In genomic region chr19:55068803-55069136, GRCh38 we compare ENCODE assay signal across 16 cellular contexts. TPM values are rescaled to one million over a fixed set of nuclear protein-coding genes. Genes with fewer than 3 reads are reported as not detected.
DNase-seq lines count a peak whose midpoint lies in the region; ATAC-seq and TF ChIP-seq lines count a peak whose summit lies in the region.
"Had no signal": no experiment of that assay in that cellular context is flagged by ENCODE, and none has a peak within 500 bp of the region (broad histone marks: within the 10 kb centered on the region; RNA-seq: fewer than 3 reads in every experiment).

No MANE protein-coding gene starts in this region.

- H3K9me3 Mint-ChIP-seq in osteocyte (ENCODE audit: unreplicated experiment): no peaks in the 10 kb centered on the region
- H3K9me3 Mint-ChIP-seq: activated naive CD4-positive, alpha-beta T cell treated with anti-CD3 and anti-CD28 coated beads, Interleukin-2, amount 50 U/mL, for 24 hours had no signal

- H3K27ac ChIP-seq in BLaER1 (no peak overlapping the region), PC-9 (peak overlapping the region; percentile 98), epithelial cell of prostate (peak overlapping the region; percentile 92)
- H3K27ac ChIP-seq: neutrophil, uterus had no signal

- POLR2A ChIA-PET in PC-9 (lab: Charles Lee; ENCODE audit: unreplicated experiment): interaction anchor here (0.6 to 0.9 kb wide), 3 partner anchors 12 to 479 kb away, joined by 4 to 19 read pairs (median 8); no protein-coding TSS in a partner anchor

- 0 out of 2 replicates have a peak overlapping the region, but pooled peaks have one; percentile 14 for H3K4me2 ChIP-seq in BLaER1
- H3K4me2 ChIP-seq in PC-9: peak overlapping the region; percentile 94

- H3K4me1 ChIP-seq in BLaER1 (peaks cover 12% of the 10 kb centered on the region; the same call in 1 of the 2 replicates), PC-9 (replicated peaks; ENCODE audit: insufficient read depth) (peaks cover 31% of the 10 kb centered on the region)
- H3K4me1 ChIP-seq: uterus had no signal

- no peak overlapping the region for H3K9ac ChIP-seq in BLaER1

- no peak overlapping the region for H3K4me3 ChIP-seq in BLaER1
- peak overlapping the region; percentile 63; the same call in 1 of the 2 replicates for H3K4me3 ChIP-seq in PC-9
- H3K4me3 ChIP-seq: uterus had no signal

- H3K27ac Mint-ChIP-seq in osteocyte (ENCODE audit: unreplicated experiment): no peak overlapping the region
- H3K27ac Mint-ChIP-seq: activated CD8-positive, alpha-beta memory T cell treated with anti-CD3 and anti-CD28 coated beads, Interleukin-2, amount 10 ng/mL, durations not matched to agents 7 days and 5 days; activated naive CD4-positive, alpha-beta T cell treated with anti-CD3 and anti-CD28 coated beads, Interleukin-2, amount 50 U/mL, for 24 hours had no signal

- H3K79me2 ChIP-seq in PC-9 (ENCODE audit: low read depth): no peaks in the 10 kb centered on the region

- ATAC-seq in HG02885 (IDR thresholded peaks at IDR 0.05; ENCODE audit: poor library complexity, unreplicated experiment) (no peak), HG03439 (IDR thresholded peaks at IDR 0.05; ENCODE audit: unreplicated experiment) (no peak)

- BruUV-seq in PC-9 (replicated peaks; lab: Mats Ljungman, UMichigan): no TSS peak

- no peaks in the 10 kb centered on the region for H3K9me2 ChIP-seq in PC-9 (ENCODE audit: insufficient read depth)

- intact Hi-C loops in PC-9 (cut with micrococcal nuclease; ENCODE audit: unreplicated experiment): loop anchor here (2.0 to 10.0 kb wide), 4 partner anchors 48 to 604 kb away; partner anchors contain the start of genes LENG9, PPP1R12C and ZNF628
- intact Hi-C loops in posterior cingulate gyrus (cut with DNase I): no loop called here

- H3K36me3 Mint-ChIP-seq in osteocyte (ENCODE audit: unreplicated experiment): no peaks in the 10 kb centered on the region
- H3K36me3 Mint-ChIP-seq: activated CD8-positive, alpha-beta memory T cell treated with anti-CD3 and anti-CD28 coated beads, Interleukin-2, amount 10 ng/mL, durations not matched to agents 7 days and 5 days had no signal

- H3K4me1 Mint-ChIP-seq in osteocyte (ENCODE audit: unreplicated experiment): peaks cover 10% of the 10 kb centered on the region

- H2AFZ ChIP-seq in PC-9: no peak overlapping the region

- H3K27me3 Mint-ChIP-seq in osteocyte (ENCODE audit: unreplicated experiment): peaks cover 41% of the 10 kb centered on the region

- peaks cover 41% of the 10 kb centered on the region for H3F3A ChIP-seq in PC-9 (ENCODE audit: insufficient read depth, low read depth)

- H3K27me3 ChIP-seq in BLaER1 (peaks cover 63% of the 10 kb centered on the region), PC-9 (ENCODE audit: insufficient read depth, low read depth) (no peaks in the 10 kb centered on the region)

- no peak for DNase-seq in PC-9
- DNase-seq in epithelial cell of prostate (ENCODE audit: low read depth, low spot score): no peak
- no peak for DNase-seq in osteocyte (ENCODE audit: extremely low spot score, unreplicated experiment)
- no peak for DNase-seq in posterior cingulate gyrus
- DNase-seq in T-helper 2 cell: no peak
- DNase-seq: activated CD8-positive, alpha-beta memory T cell treated with anti-CD3 and anti-CD28 coated beads, Interleukin-2, amount 10 ng/mL, durations not matched to agents 7 days and 5 days; DND-41; NCI-H1417 treated with DMSO at 0.1 percent for 48 hours; stimulated activated CD4-positive, alpha-beta T cell treated with anti-CD3 and anti-CD28 coated beads, Interleukin-15, amount 100 ng/mL, for 24 hours; uterus had no signal

- peaks cover 20% of the 10 kb centered on the region for H3K9me3 ChIP-seq in BLaER1
- H3K9me3 ChIP-seq in PC-9 (ENCODE audit: insufficient read depth, low read depth): no peaks in the 10 kb centered on the region
- H3K9me3 ChIP-seq: neutrophil, uterus had no signal

- no peaks in the 10 kb centered on the region for H3K36me3 ChIP-seq in BLaER1
- H3K36me3 ChIP-seq in PC-9 (ENCODE audit: low read depth): no peaks in the 10 kb centered on the region
- H3K36me3 ChIP-seq: neutrophil, uterus had no signal

- CTCF ChIA-PET in PC-9 (lab: Charles Lee): interaction anchor here (0.6 kb wide), 1 partner anchor 21 kb away, joined by 10 read pairs; no protein-coding TSS in a partner anchor

- no peaks in the 10 kb centered on the region for H4K20me1 ChIP-seq in BLaER1
- no peaks in the 10 kb centered on the region for H4K20me1 ChIP-seq in PC-9 (ENCODE audit: insufficient read depth)

- TF ChIP-seq CTCF in PC-9 (conservative IDR thresholded peaks at IDR 0.05) (no peak), osteocyte (IDR thresholded peaks at IDR 0.05) (no peak)

- peak overlapping the region; percentile 72 for H3K4me3 Mint-ChIP-seq in osteocyte (ENCODE audit: unreplicated experiment)
- H3K4me3 Mint-ChIP-seq: activated CD8-positive, alpha-beta memory T cell treated with anti-CD3 and anti-CD28 coated beads, Interleukin-2, amount 10 ng/mL, durations not matched to agents 7 days and 5 days had no signal

RNA-seq across cellular contexts. Expression of gene RDH13, which starts 5.8 kb away (rescaled TPM):
- total RNA-seq in PC-9 (2021): 39.8 and 42.1 TPM in 2 replicates
- 13.0 and 15.1 TPM in 2 replicates for total RNA-seq in osteocyte

RNA-seq across cellular contexts. Expression of gene EPS8L1, which starts 6.9 kb away (rescaled TPM):
- total RNA-seq in PC-9 (2021) (111 and 162 TPM in 2 replicates), osteocyte (4.5 and 7.0 TPM in 2 replicates)

RNA-seq across cellular contexts. Expression of gene GP6, which starts 30.7 kb away (rescaled TPM):
- 0.76 and 1.3 TPM in 2 replicates for total RNA-seq in PC-9 (2021)
- total RNA-seq in osteocyte: 0.32 TPM in 1 of 2 replicates, not detected in the other
- total RNA-seq: fibroblast of villous mesenchyme had no signal

RNA-seq across cellular contexts. Expression of gene PPP1R12C, which starts 48.7 kb away (rescaled TPM):
- 110 and 114 TPM in 2 replicates for total RNA-seq in PC-9 (2021)
- total RNA-seq in osteocyte: 123 and 135 TPM in 2 replicates

Comparison
In these comparisons a context has a peak if more than half of its experiments do, and no peak if none do; other contexts are left out.
1. RNA of gene EPS8L1, which starts 6.9 kb away (total RNA-seq): 111 to 162 TPM in PC-9; 4.5 to 7.0 TPM in osteocyte; every median in the first group is over 10 times any median in the second.